In genomic region chr11:113142508-113142907, GRCh38 we compare ENCODE assay signal across 17 cellular contexts.
DNase-seq lines count a peak whose midpoint lies in the region; ATAC-seq and FAIRE-seq lines count a peak whose summit lies in the region.
"Had no signal": no experiment of that assay in that cellular context is flagged by ENCODE, and none has a peak within 500 bp of the region (broad histone marks: within the 10 kb centered on the region; RNA-seq: fewer than 3 reads in every experiment).

No MANE protein-coding gene starts in this region.

- peak; percentile 69 for DNase-seq in NCI-H2171 treated with DMSO at 0.1 percent for 48 hours (lab: John Stamatoyannopoulos, UW)
- peak; percentile 59 for DNase-seq in cerebellum (ENCODE audit: low spot score)
- DNase-seq in aorta: no peak
- no peak for DNase-seq in posterior cingulate gyrus
- DNase-seq in NCI-H510A treated with DMSO at 0.1 percent for 48 hours (lab: John Stamatoyannopoulos, UW): no peak
- DNase-seq: Kasumi-1, NCI-H1417, NCI-H1694 treated with DMSO at 0.1 percent for 48 hours, NCI-H510A, NCI-H82, Peyer's patch had no signal

- 90 to 91% methylated on average over 6 of the region's 6 CpGs for WGBS in aorta, 2 donors

- no peaks in the 10 kb centered on the region for H3K36me3 ChIP-seq in aorta (ENCODE audit: control insufficient read depth in 1 of 2, insufficient read depth in 2 of 2, low read length in 1 of 2)
- H3K36me3 ChIP-seq: Peyer's patch had no signal

- ATAC-seq in aorta (ENCODE audit: low FRiP score): no peak
- ATAC-seq: SK-N-SH treated with all-trans-retinoic acid at 6 μM for 48 hours had no signal

- no peaks in the 10 kb centered on the region for H3K4me1 ChIP-seq in aorta (ENCODE audit: control insufficient read depth in 1 of 2, insufficient read depth in 2 of 2, low read length in 2 of 2)
- H3K4me1 ChIP-seq: Peyer's patch had no signal

- no peaks in the 10 kb centered on the region for H3K9me3 ChIP-seq in aorta (ENCODE audit: control insufficient read depth, low read length)
- H3K9me3 ChIP-seq: Peyer's patch had no signal

- H3K27ac ChIP-seq in temporal lobe (ENCODE audit: low read depth, low read length): peak overlapping the region; percentile 30
- no peak overlapping the region for H3K27ac ChIP-seq in aorta (ENCODE audit: low read depth in 1 of 2, low read length in 2 of 2)
- H3K27ac ChIP-seq: Peyer's patch had no signal

- H3K4me3 ChIP-seq in aorta (ENCODE audit: low read length in 2 of 2): no peak overlapping the region
- H3K4me3 ChIP-seq: Peyer's patch had no signal

- intact Hi-C loops in aorta (cut with DNase I) (no loop called here), posterior cingulate gyrus (cut with DNase I) (no loop called here)

- H3K27me3 ChIP-seq in aorta (ENCODE audit: control insufficient read depth in 1 of 2, insufficient read depth in 2 of 2, low read length in 1 of 2): no peaks in the 10 kb centered on the region
- H3K27me3 ChIP-seq: Peyer's patch had no signal

- FAIRE-seq in islet of Langerhans (lab: Jason Lieb, UNC): peak; percentile 71
- FAIRE-seq: A204.1, D721Med, H54 had no signal

Comparison
In these comparisons a context has a peak if more than half of its experiments do, and no peak if none do; other contexts are left out.
1. DNase-seq: peak in NCI-H2171 treated with DMSO at 0.1 percent for 48 hours (single experiment) and cerebellum (single experiment); none in aorta (0 of 2), posterior cingulate gyrus (0 of 10) and NCI-H510A treated with DMSO at 0.1 percent for 48 hours (single experiment).